Comparison of ENCODE assay signal across 15 cellular contexts in the genomic region with DNA sequence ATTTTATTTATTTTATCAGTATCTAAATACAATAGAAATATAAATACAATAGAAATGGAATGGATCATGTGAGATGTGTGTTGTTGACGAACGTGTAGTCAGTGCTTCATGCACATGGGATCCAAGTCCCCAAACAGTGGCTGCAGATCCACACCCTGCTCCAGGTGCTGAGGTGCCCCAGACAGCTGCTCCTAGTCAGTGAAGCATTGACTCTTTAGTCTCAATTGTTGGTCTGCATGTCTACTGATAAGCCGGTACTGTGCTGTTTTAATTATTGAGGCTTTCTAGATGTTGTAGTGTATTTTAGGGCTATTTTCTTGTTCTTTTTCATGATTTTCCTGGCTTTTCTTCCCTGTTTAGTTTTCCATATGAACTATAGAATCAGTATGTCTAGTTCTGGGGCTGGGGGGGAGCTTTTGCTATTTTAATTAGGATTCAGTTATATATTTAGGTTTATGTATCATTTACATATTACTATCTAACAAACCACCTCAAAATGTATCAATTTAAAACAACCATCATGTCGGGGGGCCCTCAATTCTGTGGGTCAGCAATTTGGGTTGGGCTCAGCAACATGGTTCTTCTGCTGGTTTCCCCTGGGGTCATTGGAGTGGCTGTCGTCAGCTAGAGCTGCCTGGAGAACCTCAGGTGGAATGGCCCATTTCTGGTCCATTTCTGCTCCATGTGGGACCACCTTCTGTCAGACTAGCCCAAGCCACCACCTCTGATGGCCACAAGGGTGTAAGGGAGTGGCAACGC.
"Had no signal": no experiment of that assay in that cellular context is flagged by ENCODE, and none has a peak within 500 bp of the region (broad histone marks: within the 10 kb centered on the region; RNA-seq: fewer than 3 reads in every experiment).

No MANE protein-coding gene starts in this region.

- H3K4me1 ChIP-seq: colonic mucosa had no signal

- H3K27ac ChIP-seq: colonic mucosa, esophagus muscularis mucosa, neutrophil, thyroid gland, VCaP had no signal

- H3K27me3 ChIP-seq: colonic mucosa, esophagus muscularis mucosa, neutrophil, thyroid gland had no signal

- H3K27me3 Mint-ChIP-seq: activated naive CD8-positive, alpha-beta T cell treated with anti-CD3 and anti-CD28 coated beads for 36 hours; brain had no signal

- H3K4me3 ChIP-seq: colonic mucosa, esophagus muscularis mucosa, thyroid gland had no signal

- ATAC-seq: stimulated activated effector memory CD8-positive, alpha-beta T cell treated with anti-CD3 and anti-CD28 coated beads, Interleukin-12 subunit alpha, Interleukin-12 subunit beta, amount 100 ng/mL, for 72 hours had no signal

- H3K4me3 Mint-ChIP-seq: activated naive CD8-positive, alpha-beta T cell treated with anti-CD3 and anti-CD28 coated beads for 36 hours; brain; stimulated activated effector memory CD8-positive, alpha-beta T cell treated with anti-CD3 and anti-CD28 coated beads, Interleukin-12 subunit alpha, Interleukin-12 subunit beta, amount 100 ng/mL, for 72 hours had no signal

- H3K36me3 ChIP-seq: colonic mucosa, neutrophil, thyroid gland had no signal

- DNase-seq: activated CD8-positive, alpha-beta memory T cell treated with anti-CD3 and anti-CD28 coated beads for 24 hours; activated naive CD8-positive, alpha-beta T cell treated with anti-CD3 and anti-CD28 coated beads for 36 hours; amygdala; central memory CD4-positive, alpha-beta T cell; colonic mucosa; islet precursor cell; stimulated activated CD4-positive, alpha-beta T cell treated with anti-CD3 and anti-CD28 coated beads, Interleukin-12 subunit alpha, Interleukin-12 subunit beta, amount 100 ng/mL, for 4 hours; stimulated activated CD4-positive, alpha-beta T cell treated with anti-CD3 and anti-CD28 coated beads, Interleukin-2, amount 100 ng/mL, for 24 hours; SW 1271; thyroid gland had no signal

- H3K9me3 ChIP-seq: colonic mucosa, neutrophil, thyroid gland had no signal

- H3K9me3 Mint-ChIP-seq: stimulated activated effector memory CD8-positive, alpha-beta T cell treated with anti-CD3 and anti-CD28 coated beads, Interleukin-12 subunit alpha, Interleukin-12 subunit beta, amount 100 ng/mL, for 72 hours had no signal

- H3K27ac Mint-ChIP-seq: brain had no signal
